Comparison of ENCODE assay signal across 9 cellular contexts in genomic region chr4:73434311-73434710, GRCh38. TPM values are rescaled to one million over a fixed set of nuclear protein-coding genes. Genes with fewer than 3 reads are reported as not detected.
A peak's percentile ranks its signal among the peaks of the same experiment; 100 is the strongest.
DNase-seq lines count a peak whose midpoint lies in the region; ATAC-seq, FAIRE-seq and TF ChIP-seq lines count a peak whose summit lies in the region.
"Had no signal": no experiment of that assay in that cellular context is flagged by ENCODE, and none has a peak within 500 bp of the region (broad histone marks: within the 10 kb centered on the region; RNA-seq: fewer than 3 reads in every experiment).

No MANE protein-coding gene starts in this region.

- no peaks in the 10 kb centered on the region for H3K79me2 ChIP-seq in DND-41 (ENCODE audit: insufficient read depth, low read length)

- intact Hi-C loops in Panc1 (cut with micrococcal nuclease; ENCODE audit: unreplicated experiment): no loop called here
- intact Hi-C loops in kidney (cut with DNase I): no loop called here
- intact Hi-C loops in thyroid gland (cut with DNase I): no loop called here
- intact Hi-C loops in posterior vena cava (cut with DNase I): no loop called here

- FAIRE-seq in kidney (lab: Jason Lieb, UNC): peak; percentile 58

- CTCF ChIA-PET in Panc1 (lab: Charles Lee): no interaction called here

- BruUV-seq in Panc1 (replicated peaks; lab: Mats Ljungman, UMichigan): no TSS peak

- H3K4me1 ChIP-seq in DND-41 (ENCODE audit: insufficient read depth, low read length): no peaks in the 10 kb centered on the region
- H3K4me1 ChIP-seq in Panc1 (ENCODE audit: control insufficient read depth, insufficient read depth, low read length): no peaks in the 10 kb centered on the region
- H3K4me1 ChIP-seq in kidney (ENCODE audit: control insufficient read depth in 1 of 2, insufficient read depth in 1 of 2, low read depth in 1 of 2, low read length in 2 of 2): no peaks in the 10 kb centered on the region
- H3K4me1 ChIP-seq in thyroid gland: no peaks in the 10 kb centered on the region

- H3K9me3 ChIP-seq in DND-41 (ENCODE audit: insufficient read depth, low read length, severe bottlenecking) (no peaks in the 10 kb centered on the region), Panc1 (ENCODE audit: control insufficient read depth, insufficient read depth, low read depth, low read length) (no peaks in the 10 kb centered on the region), kidney (ENCODE audit: control insufficient read depth in 1 of 2, low read length in 2 of 2) (no peaks in the 10 kb centered on the region), thyroid gland (no peaks in the 10 kb centered on the region)

- H3K27ac ChIP-seq in DND-41 (ENCODE audit: low read length) (no peak overlapping the region), Panc1 (ENCODE audit: low read length) (no peak overlapping the region), kidney (ENCODE audit: low read depth in 2 of 2, low read length in 2 of 2) (no peak overlapping the region), thyroid gland (no peak overlapping the region)

- in situ Hi-C loops in Panc1 (cut with HindIII; ENCODE audit: low pct_unique_long_range_greater_than_20kb, low sequenced_read_pairs): no loop called here

- POLR2A ChIA-PET in Panc1 (lab: Charles Lee): no interaction called here

- no peak for ATAC-seq in DND-41 (ENCODE audit: insufficient read depth, low read depth)
- ATAC-seq in GM21825 (IDR thresholded peaks at IDR 0.05; ENCODE audit: unreplicated experiment): peak; percentile 57
- no peak for ATAC-seq in Panc1

- no peak overlapping the region for H3K9ac ChIP-seq in DND-41 (ENCODE audit: low read depth, low read length)
- no peak overlapping the region for H3K9ac ChIP-seq in kidney (ENCODE audit: low read length in 2 of 2)

- TF ChIP-seq POLR2A in thyroid gland (IDR thresholded peaks at IDR 0.05): no peak

- H4K20me1 ChIP-seq in DND-41 (ENCODE audit: insufficient read depth, low read length): no peaks in the 10 kb centered on the region

- no peak overlapping the region for H2AFZ ChIP-seq in DND-41 (ENCODE audit: low read depth, low read length)

- H3K4me2 ChIP-seq in DND-41 (ENCODE audit: insufficient read depth, low read length): no peak overlapping the region

- DNase-seq in DND-41: no peak
- DNase-seq in Panc1 (ENCODE audit: low read depth, low spot score): no peak
- no peak for DNase-seq in kidney
- DNase-seq in thyroid gland: no peak
- no peak for DNase-seq in C1 segment of cervical spinal cord (lab: John Stamatoyannopoulos, UW)
- DNase-seq in posterior vena cava (ENCODE audit: low spot score): no peak
- DNase-seq in NCI-H345 (lab: John Stamatoyannopoulos, UW): no peak

- TF ChIP-seq CTCF in DND-41 (IDR thresholded peaks at IDR 0.05; ENCODE audit: borderline replicate concordance, extremely low read depth, low read length, poor library complexity, severe bottlenecking): peak; percentile 49
- peak; percentile 24; the same call in 1 of the 2 replicates for TF ChIP-seq CTCF in Panc1 (IDR thresholded peaks at IDR 0.05)
- TF ChIP-seq CTCF in kidney (IDR thresholded peaks at IDR 0.05; ENCODE audit: borderline replicate concordance, extremely low read depth, insufficient read depth): peak; percentile 41
- TF ChIP-seq CTCF in thyroid gland (IDR thresholded peaks at IDR 0.05): peak in 3 of 6 experiments; percentile 12 to 51 (median 37)

- H3K4me3 ChIP-seq in DND-41 (ENCODE audit: low read depth in 1 of 2, low read length in 2 of 2) (no peak overlapping the region), Panc1 (ENCODE audit: low read depth in 2 of 2, low read length in 2 of 2) (no peak overlapping the region), kidney (ENCODE audit: low read length in 2 of 2) (no peak overlapping the region), thyroid gland (replicated peaks in 1 of 3) (no peak overlapping the region)

- H3K36me3 ChIP-seq in DND-41 (ENCODE audit: insufficient read depth, low read length) (no peaks in the 10 kb centered on the region), Panc1 (ENCODE audit: control insufficient read depth, insufficient read depth, low read length) (no peaks in the 10 kb centered on the region), kidney (ENCODE audit: control insufficient read depth in 1 of 2, insufficient read depth in 2 of 2, low read length in 2 of 2) (no peaks in the 10 kb centered on the region), thyroid gland (no peaks in the 10 kb centered on the region)

- 32 to 41% methylated on average over 3 of the region's 3 CpGs for WGBS in thyroid gland, 2 donors

- H3K27me3 ChIP-seq in DND-41 (ENCODE audit: insufficient read depth, low read length, poor library complexity) (no peaks in the 10 kb centered on the region), Panc1 (ENCODE audit: control insufficient read depth, insufficient read depth, low read length) (no peaks in the 10 kb centered on the region; the same call in 1 of the 2 replicates), thyroid gland (no peaks in the 10 kb centered on the region)

RNA-seq across cellular contexts. Expression of gene AFP, which starts 1.7 kb away (rescaled TPM):
- total RNA-seq in Panc1 (2021; ENCODE audit: unreplicated experiment): 1.3 TPM
- not detected for polyA plus RNA-seq in Panc1 (2012; ENCODE audit: insufficient read length)
- total RNA-seq in kidney: not detected
- 11.6 TPM for polyA plus RNA-seq in kidney (ENCODE audit: insufficient read depth, low read depth, low replicate concordance)
- not detected for total RNA-seq in thyroid gland
- not detected for total RNA-seq in posterior vena cava
- total RNA-seq: dermis microvascular lymphatic vessel endothelial cell had no signal

RNA-seq across cellular contexts. Expression of gene ALB, which starts 30.2 kb away (rescaled TPM):
- total RNA-seq in Panc1 (2021; ENCODE audit: unreplicated experiment): 21.3 TPM
- polyA plus RNA-seq in Panc1 (2012; ENCODE audit: insufficient read length): not detected
- total RNA-seq in kidney: 0.19 TPM
- 172 TPM for polyA plus RNA-seq in kidney (ENCODE audit: insufficient read depth, low read depth, low replicate concordance)
- under 1 TPM in 2 of 4 donors, not detected in 2; 0.27 to 0.56 TPM for total RNA-seq in thyroid gland
- 1 to 10 TPM in 1 of 2 donors, under 1 TPM in 1; 0.43 to 7.2 TPM for total RNA-seq in posterior vena cava
- total RNA-seq: dermis microvascular lymphatic vessel endothelial cell had no signal

RNA-seq across cellular contexts. Expression of gene AFM, which starts 47.2 kb away (rescaled TPM):
- total RNA-seq in Panc1 (2021; ENCODE audit: unreplicated experiment) (not detected), kidney (not detected), thyroid gland (not detected), posterior vena cava (not detected)
- polyA plus RNA-seq in Panc1 (2012; ENCODE audit: insufficient read length): not detected
- 30.8 TPM for polyA plus RNA-seq in kidney (ENCODE audit: insufficient read depth, low read depth, low replicate concordance)
- total RNA-seq: dermis microvascular lymphatic vessel endothelial cell had no signal
